Comparison of ENCODE assay signal across 1 cellular context in the genomic region with DNA sequence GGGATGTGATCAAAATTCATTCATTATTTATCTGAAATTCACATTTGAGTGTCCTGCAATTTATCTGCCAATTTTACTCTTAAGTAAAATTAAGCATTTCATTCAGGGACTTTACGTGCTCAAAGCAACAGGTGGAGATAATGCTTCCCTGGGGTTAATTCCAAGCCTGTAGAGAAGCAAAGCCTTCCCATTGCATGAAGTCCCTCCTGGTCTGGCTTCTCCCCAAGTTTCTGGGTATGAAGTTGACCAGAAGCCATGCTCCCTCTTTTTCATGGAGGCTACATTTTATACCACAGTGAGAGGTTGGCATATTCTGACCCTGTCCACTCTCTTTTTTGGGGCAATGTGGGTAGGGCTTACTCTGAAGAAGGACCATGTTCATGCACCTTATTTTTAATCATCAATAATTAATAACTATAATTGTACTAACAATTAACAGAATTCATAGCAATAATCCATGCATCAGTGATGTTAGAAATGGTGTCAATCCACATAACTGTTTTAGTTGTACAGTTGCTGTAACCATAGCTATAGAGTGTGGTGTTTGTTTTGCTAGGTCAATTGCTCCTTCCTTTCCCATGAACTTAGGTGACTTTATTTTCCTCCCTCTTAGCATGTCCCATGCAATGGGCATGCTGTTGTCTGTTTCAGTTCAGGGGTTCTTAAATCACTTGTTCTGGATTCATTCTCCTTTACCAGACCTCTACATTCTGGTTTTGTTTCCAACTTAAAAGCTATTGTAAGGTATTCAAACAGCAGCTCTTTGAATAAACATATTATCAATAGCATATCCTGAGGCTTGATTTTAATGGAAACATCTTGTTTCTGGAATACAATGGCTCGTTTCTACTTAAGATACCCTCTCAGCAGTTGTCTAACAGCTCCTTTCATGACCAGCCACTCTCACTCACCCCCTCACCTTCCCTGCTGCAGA.
TF ChIP-seq lines count a peak whose summit lies in the region.

No MANE protein-coding gene starts in this region.

TF ChIP-seq in GM23338, 12 proteins besides CTCF, POLR2A, EP300 and RAD21 (continued from another document):
- TF ChIP-seq REST (IDR thresholded peaks at IDR 0.05; ENCODE audit: unreplicated experiment): no peak
- no peak for TF ChIP-seq CREB1 (CRISPR knock-in tag; IDR thresholded peaks at IDR 0.05; ENCODE audit: low read depth)
- TF ChIP-seq EZH2 (IDR thresholded peaks at IDR 0.05; ENCODE audit: low read depth, unreplicated experiment): no peak
- no peak for TF ChIP-seq ETS1 (IDR thresholded peaks at IDR 0.05)
- no peak for TF ChIP-seq ZNF462 (CRISPR knock-in tag; IDR thresholded peaks at IDR 0.05)
